10 cellular contexts compared by ENCODE assay signal in genomic region chr11:61022311-61023085, GRCh38. TPM values are rescaled to one million over a fixed set of nuclear protein-coding genes. Genes with fewer than 3 reads are reported as not detected.
DNase-seq lines count a peak whose midpoint lies in the region; ATAC-seq and TF ChIP-seq lines count a peak whose summit lies in the region.
"Had no signal": no experiment of that assay in that cellular context is flagged by ENCODE, and none has a peak within 500 bp of the region (broad histone marks: within the 10 kb centered on the region; RNA-seq: fewer than 3 reads in every experiment).

No MANE protein-coding gene starts in this region.

- H3K4me3 Mint-ChIP-seq in activated CD4-positive, alpha-beta memory T cell treated with anti-CD3 and anti-CD28 coated beads for 36 hours: peak overlapping the region; percentile 75

- no peak overlapping the region for H3K4me3 ChIP-seq in gastroesophageal sphincter
- H3K4me3 ChIP-seq: adrenal gland had no signal

- no peaks in the 10 kb centered on the region for H3K9me3 Mint-ChIP-seq in activated CD4-positive, alpha-beta memory T cell treated with anti-CD3 and anti-CD28 coated beads for 36 hours

- no peak for TF ChIP-seq POLR2A in gastroesophageal sphincter (IDR thresholded peaks at IDR 0.05)

- H3K27me3 Mint-ChIP-seq in activated CD4-positive, alpha-beta memory T cell treated with anti-CD3 and anti-CD28 coated beads for 36 hours: no peaks in the 10 kb centered on the region

- no peak for TF ChIP-seq CTCF in gastroesophageal sphincter (IDR thresholded peaks at IDR 0.05)

- H3K36me3 Mint-ChIP-seq in activated CD4-positive, alpha-beta memory T cell treated with anti-CD3 and anti-CD28 coated beads for 36 hours: peaks cover 72% of the 10 kb centered on the region

- peak; percentile 51 for DNase-seq in stimulated activated CD4-positive, alpha-beta T cell treated with anti-CD3 and anti-CD28 coated beads, Interleukin-4, amount 100 ng/mL, for 1 hour
- DNase-seq in stimulated activated CD4-positive, alpha-beta T cell treated with anti-CD3 and anti-CD28 coated beads, Interleukin-12 subunit alpha, Interleukin-12 subunit beta, amount 100 ng/mL, for 4 hours: no peak
- peak; percentile 67 for DNase-seq in activated CD4-positive, alpha-beta memory T cell treated with anti-CD3 and anti-CD28 coated beads for 36 hours
- DNase-seq in NCI-H1105 (lab: John Stamatoyannopoulos, UW) (no peak), NCI-H1048 (lab: John Stamatoyannopoulos, UW) (no peak)
- DNase-seq: Karpas-422 had no signal

- no peak for TF ChIP-seq EP300 in gastroesophageal sphincter (IDR thresholded peaks at IDR 0.05)

- peaks cover 88% of the 10 kb centered on the region for H3K4me1 Mint-ChIP-seq in activated CD4-positive, alpha-beta memory T cell treated with anti-CD3 and anti-CD28 coated beads for 36 hours (ENCODE audit: low read depth)

- no peaks in the 10 kb centered on the region for H3K9me3 ChIP-seq in gastroesophageal sphincter
- H3K9me3 ChIP-seq: adrenal gland had no signal

- no peak overlapping the region for H3K27ac ChIP-seq in gastroesophageal sphincter
- H3K27ac ChIP-seq: adrenal gland had no signal

- H3K4me1 ChIP-seq in gastroesophageal sphincter: peaks cover 0 to 16% (median 4%) of the 10 kb centered on the region in 3 donors
- H3K4me1 ChIP-seq: adrenal gland had no signal

- no peaks in the 10 kb centered on the region for H3K36me3 ChIP-seq in gastroesophageal sphincter
- H3K36me3 ChIP-seq: adrenal gland had no signal

- POLR2A ChIA-PET in activated CD4-positive, alpha-beta memory T cell treated with anti-CD3 and anti-CD28 coated beads for 36 hours (lab: Charles Lee): interaction anchor here (0.8 to 3.1 kb wide), 21 partner anchors 17 to 107 kb away, joined by 3 to 27 read pairs (median 5); partner anchors contain the start of gene CD6

- intact Hi-C loops in activated CD4-positive, alpha-beta memory T cell treated with anti-CD3 and anti-CD28 coated beads for 36 hours (cut with micrococcal nuclease): loop anchor here (1.0 to 2.0 kb wide), 6 partner anchors 18 to 58 kb away; partner anchors contain the start of gene CD6

- peaks cover 33% of the 10 kb centered on the region for H3K27me3 ChIP-seq in gastroesophageal sphincter

- H3K27ac Mint-ChIP-seq in activated CD4-positive, alpha-beta memory T cell treated with anti-CD3 and anti-CD28 coated beads for 36 hours: peak overlapping the region; percentile 99

- ATAC-seq in gastroesophageal sphincter (peak; percentile 11), GM19452 (IDR thresholded peaks at IDR 0.05; ENCODE audit: unreplicated experiment) (no peak), HG03457 (IDR thresholded peaks at IDR 0.05; ENCODE audit: unreplicated experiment) (no peak)

- 55 to 74% methylated on average over 3 to 5 of the region's 10 CpGs for WGBS in gastroesophageal sphincter (ENCODE audit: low coverage in 1 of 2), 2 donors

- CTCF ChIA-PET in activated CD4-positive, alpha-beta memory T cell treated with anti-CD3 and anti-CD28 coated beads for 36 hours (lab: Charles Lee): interaction anchor here (0.6 to 3.0 kb wide), 8 partner anchors 20 to 168 kb away, joined by 3 to 13 read pairs (median 4); no protein-coding TSS in a partner anchor

RNA-seq across cellular contexts. Expression of gene CD6, which starts 51.0 kb away (rescaled TPM):
- total RNA-seq in activated CD4-positive, alpha-beta memory T cell treated with anti-CD3 and anti-CD28 coated beads for 36 hours: 100 to 1,000 TPM; 271 to 279 TPM
- total RNA-seq in gastroesophageal sphincter: 1 to 10 TPM in 1 of 4 donors, under 1 TPM in 2, not detected in 1; 0.15 to 2.7 (median 0.35) TPM

Comparison
In these comparisons a context has a peak if more than half of its experiments do, and no peak if none do; other contexts are left out.
1. DNase-seq: peak in stimulated activated CD4-positive, alpha-beta T cell treated with anti-CD3 and anti-CD28 coated beads, Interleukin-4, amount 100 ng/mL, for 1 hour (single experiment) and activated CD4-positive, alpha-beta memory T cell treated with anti-CD3 and anti-CD28 coated beads for 36 hours (single experiment); none in stimulated activated CD4-positive, alpha-beta T cell treated with anti-CD3 and anti-CD28 coated beads, Interleukin-12 subunit alpha, Interleukin-12 subunit beta, amount 100 ng/mL, for 4 hours (single experiment), NCI-H1105 (single experiment) and NCI-H1048 (single experiment).
2. RNA of gene CD6, which starts 51.0 kb away (total RNA-seq): 271 to 279 TPM in activated CD4-positive, alpha-beta memory T cell treated with anti-CD3 and anti-CD28 coated beads for 36 hours; 0.15 to 2.7 TPM in gastroesophageal sphincter; every median in the first group is over 10 times any median in the second.